18 cellular contexts compared by ENCODE assay signal in genomic region chr3:18390024-18390660, GRCh38. TPM values are rescaled to one million over a fixed set of nuclear protein-coding genes. Genes with fewer than 3 reads are reported as not detected.
A peak's percentile ranks its signal among the peaks of the same experiment; 100 is the strongest.
DNase-seq lines count a peak whose midpoint lies in the region; ATAC-seq and TF ChIP-seq lines count a peak whose summit lies in the region.
"Had no signal": no experiment of that assay in that cellular context is flagged by ENCODE, and none has a peak within 500 bp of the region (broad histone marks: within the 10 kb centered on the region; RNA-seq: fewer than 3 reads in every experiment).

No MANE protein-coding gene starts in this region.

- intact Hi-C loops in activated T-helper 1 cell treated with anti-CD3 and anti-CD28 coated beads, Interleukin-12 subunit alpha, Interleukin-12 subunit beta, Interleukin-2, Interleukin-4 antibody, amounts not matched to agents 30 ng/mL and 10 ng/mL and 1 ng/mL, durations not matched to agents 14 hours and 24 hours and 36 hours (cut with micrococcal nuclease), result loop anchor here (5.0 kb wide), 1 partner anchor 597 kb away; no protein-coding TSS in a partner anchor
- intact Hi-C loops in colonic mucosa (cut with DNase I), result no loop called here

- H3K4me3 ChIP-seq in colonic mucosa, result no peak overlapping the region
- H3K4me3 ChIP-seq: body of pancreas, K562, MG63, prostate gland, tibial nerve had no signal

- H3K4me1 Mint-ChIP-seq in activated naive CD4-positive, alpha-beta T cell treated with anti-CD3 and anti-CD28 coated beads, Interleukin-2, amount 10 ng/mL, durations not matched to agents 7 days and 5 days, result peaks cover 84% of the 10 kb centered on the region
- H3K4me1 Mint-ChIP-seq in activated T-helper 1 cell treated with anti-CD3 and anti-CD28 coated beads, Interleukin-12 subunit alpha, Interleukin-12 subunit beta, Interleukin-2, Interleukin-4 antibody, amounts not matched to agents 30 ng/mL and 10 ng/mL and 1 ng/mL, durations not matched to agents 14 hours and 24 hours and 36 hours (ENCODE audit: low read depth), result peaks cover 81% of the 10 kb centered on the region
- H3K4me1 Mint-ChIP-seq in naive thymus-derived CD8-positive, alpha-beta T cell, result peaks cover 24 to 84% (median 71%) of the 10 kb centered on the region in 4 donors

- peaks cover 68% of the 10 kb centered on the region for H3K36me3 Mint-ChIP-seq in activated naive CD4-positive, alpha-beta T cell treated with anti-CD3 and anti-CD28 coated beads, Interleukin-2, amount 10 ng/mL, durations not matched to agents 7 days and 5 days
- peaks cover 65% of the 10 kb centered on the region for H3K36me3 Mint-ChIP-seq in activated T-helper 1 cell treated with anti-CD3 and anti-CD28 coated beads, Interleukin-12 subunit alpha, Interleukin-12 subunit beta, Interleukin-2, Interleukin-4 antibody, amounts not matched to agents 30 ng/mL and 10 ng/mL and 1 ng/mL, durations not matched to agents 14 hours and 24 hours and 36 hours (ENCODE audit: low read depth)
- H3K36me3 Mint-ChIP-seq in naive thymus-derived CD8-positive, alpha-beta T cell, result peaks cover 11 to 81% (median 26%) of the 10 kb centered on the region in 3 donors

- H3K9me3 ChIP-seq in KOPT-K1 (ENCODE audit: insufficient read depth, low read length, poor library complexity, severe bottlenecking) (no peaks in the 10 kb centered on the region), colonic mucosa (no peaks in the 10 kb centered on the region)
- H3K9me3 ChIP-seq: body of pancreas, Caco-2, MG63, prostate gland, tibial nerve had no signal

- POLR2A ChIA-PET in naive thymus-derived CD8-positive, alpha-beta T cell (lab: Charles Lee), result interaction anchor here (0.8 to 3.5 kb wide), 3 partner anchors 20 to 55 kb away, joined by 3 to 16 read pairs (median 4); no protein-coding TSS in a partner anchor

- no peak overlapping the region for H3K4me3 Mint-ChIP-seq in activated naive CD4-positive, alpha-beta T cell treated with anti-CD3 and anti-CD28 coated beads, Interleukin-2, amount 10 ng/mL, durations not matched to agents 7 days and 5 days
- no peak overlapping the region for H3K4me3 Mint-ChIP-seq in activated T-helper 1 cell treated with anti-CD3 and anti-CD28 coated beads, Interleukin-12 subunit alpha, Interleukin-12 subunit beta, Interleukin-2, Interleukin-4 antibody, amounts not matched to agents 30 ng/mL and 10 ng/mL and 1 ng/mL, durations not matched to agents 14 hours and 24 hours and 36 hours
- peak overlapping the region in 8 of 10 donors; percentile 16 to 72 (median 46) for H3K4me3 Mint-ChIP-seq in naive thymus-derived CD8-positive, alpha-beta T cell

- peak overlapping the region; percentile 74 for H3K27ac Mint-ChIP-seq in activated naive CD4-positive, alpha-beta T cell treated with anti-CD3 and anti-CD28 coated beads, Interleukin-2, amount 10 ng/mL, durations not matched to agents 7 days and 5 days
- H3K27ac Mint-ChIP-seq in activated T-helper 1 cell treated with anti-CD3 and anti-CD28 coated beads, Interleukin-12 subunit alpha, Interleukin-12 subunit beta, Interleukin-2, Interleukin-4 antibody, amounts not matched to agents 30 ng/mL and 10 ng/mL and 1 ng/mL, durations not matched to agents 14 hours and 24 hours and 36 hours, result peak overlapping the region; percentile 24
- peak overlapping the region; percentile 43 to 88 (median 80) for H3K27ac Mint-ChIP-seq in naive thymus-derived CD8-positive, alpha-beta T cell

- H3K27ac ChIP-seq in KOPT-K1 (ENCODE audit: low read depth, low read length, poor library complexity, severe bottlenecking) (peak overlapping the region; percentile 76), colonic mucosa (no peak overlapping the region)
- H3K27ac ChIP-seq: body of pancreas, prostate gland, tibial nerve had no signal

- no peak overlapping the region for H3K9ac ChIP-seq in colonic mucosa (ENCODE audit: low read depth in 2 of 2, low read length in 2 of 2)

- H3K36me3 ChIP-seq in KOPT-K1 (ENCODE audit: insufficient read depth, low read length) (peaks cover 29% of the 10 kb centered on the region), colonic mucosa (no peaks in the 10 kb centered on the region)
- H3K36me3 ChIP-seq: MG63, prostate gland had no signal

- no peak for TF ChIP-seq CTCF in colonic mucosa (IDR thresholded peaks at IDR 0.05)

- no peak for DNase-seq in activated naive CD4-positive, alpha-beta T cell treated with anti-CD3 and anti-CD28 coated beads, Interleukin-2, amount 10 ng/mL, durations not matched to agents 7 days and 5 days
- no peak for DNase-seq in activated naive CD4-positive, alpha-beta T cell treated with anti-CD3 and anti-CD28 coated beads, Interleukin-2, amount 50 U/mL, for 16 hours
- DNase-seq in activated T-helper 1 cell treated with anti-CD3 and anti-CD28 coated beads, Interleukin-12 subunit alpha, Interleukin-12 subunit beta, Interleukin-2, Interleukin-4 antibody, amounts not matched to agents 30 ng/mL and 10 ng/mL and 1 ng/mL, durations not matched to agents 14 hours and 24 hours and 36 hours (ENCODE audit: low spot score), result no peak
- DNase-seq in naive thymus-derived CD8-positive, alpha-beta T cell, result no peak
- no peak for DNase-seq in RKO (ENCODE audit: low spot score)
- no peak for DNase-seq in colonic mucosa
- DNase-seq: body of pancreas, Caco-2, DMS79 treated with DMSO at 0.1 percent for 48 hours, MG63, NCI-H1436 treated with DMSO at 0.1 percent for 48 hours, NCI-H2107, NCI-H446, Right ventricle myocardium superior had no signal

- CTCF ChIA-PET in activated naive CD4-positive, alpha-beta T cell treated with anti-CD3 and anti-CD28 coated beads, Interleukin-2, amount 10 ng/mL, durations not matched to agents 7 days and 5 days (lab: Charles Lee), result interaction anchor here (1.2 to 3.1 kb wide), 8 partner anchors 8 to 599 kb away, joined by 3 to 16 read pairs (median 6); no protein-coding TSS in a partner anchor

- no peaks in the 10 kb centered on the region for H3K4me1 ChIP-seq in colonic mucosa
- H3K4me1 ChIP-seq: prostate gland, tibial nerve had no signal

- H3K27me3 ChIP-seq in colonic mucosa, result no peaks in the 10 kb centered on the region
- H3K27me3 ChIP-seq: body of pancreas, MG63, tibial nerve had no signal

- ATAC-seq in naive thymus-derived CD8-positive, alpha-beta T cell, result peak in 1 of 2 donors; percentile 13
- ATAC-seq: body of pancreas, K562 had no signal

- H3K9me3 Mint-ChIP-seq in activated naive CD4-positive, alpha-beta T cell treated with anti-CD3 and anti-CD28 coated beads, Interleukin-2, amount 10 ng/mL, durations not matched to agents 7 days and 5 days, result no peaks in the 10 kb centered on the region
- H3K9me3 Mint-ChIP-seq in activated T-helper 1 cell treated with anti-CD3 and anti-CD28 coated beads, Interleukin-12 subunit alpha, Interleukin-12 subunit beta, Interleukin-2, Interleukin-4 antibody, amounts not matched to agents 30 ng/mL and 10 ng/mL and 1 ng/mL, durations not matched to agents 14 hours and 24 hours and 36 hours, result no peaks in the 10 kb centered on the region
- no peaks in the 10 kb centered on the region for H3K9me3 Mint-ChIP-seq in naive thymus-derived CD8-positive, alpha-beta T cell

- H3K27me3 Mint-ChIP-seq in activated naive CD4-positive, alpha-beta T cell treated with anti-CD3 and anti-CD28 coated beads, Interleukin-2, amount 10 ng/mL, durations not matched to agents 7 days and 5 days, result no peaks in the 10 kb centered on the region
- H3K27me3 Mint-ChIP-seq in activated T-helper 1 cell treated with anti-CD3 and anti-CD28 coated beads, Interleukin-12 subunit alpha, Interleukin-12 subunit beta, Interleukin-2, Interleukin-4 antibody, amounts not matched to agents 30 ng/mL and 10 ng/mL and 1 ng/mL, durations not matched to agents 14 hours and 24 hours and 36 hours (ENCODE audit: insufficient read depth), result no peaks in the 10 kb centered on the region
- H3K27me3 Mint-ChIP-seq in naive thymus-derived CD8-positive, alpha-beta T cell, result no peaks in the 10 kb centered on the region

RNA-seq across cellular contexts. Expression of gene SATB1, which starts 35.0 kb away (rescaled TPM):
- total RNA-seq in activated T-helper 1 cell treated with anti-CD3 and anti-CD28 coated beads, Interleukin-12 subunit alpha, Interleukin-12 subunit beta, Interleukin-2, Interleukin-4 antibody, amounts not matched to agents 30 ng/mL and 10 ng/mL and 1 ng/mL, durations not matched to agents 14 hours and 24 hours and 36 hours, result 679 and 686 TPM in 2 replicates
- total RNA-seq in naive thymus-derived CD8-positive, alpha-beta T cell, result 100 to 1,000 TPM; 429 to 436 TPM
- 100 to 1,000 TPM; 196 to 265 (median 242) TPM for polyA plus RNA-seq in naive thymus-derived CD8-positive, alpha-beta T cell
- total RNA-seq in colonic mucosa, result 10 to 100 TPM; 16.0 to 33.0 TPM

Comparison
In these comparisons a context has a peak if more than half of its experiments do, and no peak if none do; other contexts are left out.
1. H3K27ac Mint-ChIP-seq: peak in every context shown above with its lines; median percentile 80 in naive thymus-derived CD8-positive, alpha-beta T cell; 74 in activated naive CD4-positive, alpha-beta T cell treated with anti-CD3 and anti-CD28 coated beads, Interleukin-2, amount 10 ng/mL, durations not matched to agents 7 days and 5 days; 24 in activated T-helper 1 cell treated with anti-CD3 and anti-CD28 coated beads, Interleukin-12 subunit alpha, Interleukin-12 subunit beta, Interleukin-2, Interleukin-4 antibody, amounts not matched to agents 30 ng/mL and 10 ng/mL and 1 ng/mL, durations not matched to agents 14 hours and 24 hours and 36 hours.
2. H3K4me3 Mint-ChIP-seq: peak in naive thymus-derived CD8-positive, alpha-beta T cell (8 of 10); none in activated naive CD4-positive, alpha-beta T cell treated with anti-CD3 and anti-CD28 coated beads, Interleukin-2, amount 10 ng/mL, durations not matched to agents 7 days and 5 days (single experiment) and activated T-helper 1 cell treated with anti-CD3 and anti-CD28 coated beads, Interleukin-12 subunit alpha, Interleukin-12 subunit beta, Interleukin-2, Interleukin-4 antibody, amounts not matched to agents 30 ng/mL and 10 ng/mL and 1 ng/mL, durations not matched to agents 14 hours and 24 hours and 36 hours (single experiment).
3. RNA of gene SATB1, which starts 35.0 kb away (total RNA-seq): 679 to 686 TPM in activated T-helper 1 cell treated with anti-CD3 and anti-CD28 coated beads, Interleukin-12 subunit alpha, Interleukin-12 subunit beta, Interleukin-2, Interleukin-4 antibody, amounts not matched to agents 30 ng/mL and 10 ng/mL and 1 ng/mL, durations not matched to agents 14 hours and 24 hours and 36 hours and 429 to 436 TPM in naive thymus-derived CD8-positive, alpha-beta T cell; 16.0 to 33.0 TPM in colonic mucosa; every median in the first group is over 10 times any median in the second.